Comparison of ENCODE assay signal across 20 cellular contexts in genomic region chr9:110801426-110801825, GRCh38.
"Had no signal": no experiment of that assay in that cellular context is flagged by ENCODE, and none has a peak within 500 bp of the region (broad histone marks: within the 10 kb centered on the region; RNA-seq: fewer than 3 reads in every experiment).

No MANE protein-coding gene starts in this region.

- H3K36me3 Mint-ChIP-seq: activated naive CD4-positive, alpha-beta T cell treated with anti-CD3 and anti-CD28 coated beads, Interleukin-2, amount 10 ng/mL, durations not matched to agents 7 days and 5 days; stimulated activated memory B cell treated with anti-CD40 and anti-IgM and Interleukin-4, amounts not matched to agents 10 μg/mL and 1 μg/mL and 100 μg/mL, for 72 hours had no signal

- H3K27me3 Mint-ChIP-seq: activated CD4-positive, alpha-beta T cell treated with anti-CD3 and anti-CD28 coated beads, Interleukin-2, amount 10 ng/mL, durations not matched to agents 24 days and 14 days; activated naive CD4-positive, alpha-beta T cell treated with anti-CD3 and anti-CD28 coated beads, Interleukin-2, amount 10 ng/mL, durations not matched to agents 7 days and 5 days; activated T-helper 17 cell treated with anti-CD3 and anti-CD28 coated beads, Interleukin-2, amount 50 U/mL, for 72 hours; naive thymus-derived CD4-positive, alpha-beta T cell; progenitor cell of endocrine pancreas; stimulated activated memory B cell treated with anti-CD40 and anti-IgM and Interleukin-4, amounts not matched to agents 10 μg/mL and 1 μg/mL and 100 μg/mL, for 72 hours had no signal

- H3K27me3 ChIP-seq: adrenal gland, tibial nerve, vagina had no signal

- ATAC-seq: activated T-helper 17 cell treated with anti-CD3 and anti-CD28 coated beads, Interleukin-2, amount 50 U/mL, for 72 hours; naive thymus-derived CD4-positive, alpha-beta T cell; right cardiac atrium; WTC11 had no signal

- H3K4me1 Mint-ChIP-seq: activated CD4-positive, alpha-beta T cell treated with anti-CD3 and anti-CD28 coated beads, Interleukin-2, amount 10 ng/mL, durations not matched to agents 24 days and 14 days; activated naive CD4-positive, alpha-beta T cell treated with anti-CD3 and anti-CD28 coated beads, Interleukin-2, amount 10 ng/mL, durations not matched to agents 7 days and 5 days; activated T-helper 17 cell treated with anti-CD3 and anti-CD28 coated beads, Interleukin-2, amount 50 U/mL, for 72 hours; immature natural killer cell; stimulated activated memory B cell treated with anti-CD40 and anti-IgM and Interleukin-4, amounts not matched to agents 10 μg/mL and 1 μg/mL and 100 μg/mL, for 72 hours; WTC11 had no signal

- H3K4me3 ChIP-seq: adrenal gland, lung, smooth muscle cell, tibial nerve, vagina had no signal

- H3K9me3 Mint-ChIP-seq: activated CD4-positive, alpha-beta T cell treated with anti-CD3 and anti-CD28 coated beads, Interleukin-2, amount 10 ng/mL, durations not matched to agents 24 days and 14 days; activated T-helper 17 cell treated with anti-CD3 and anti-CD28 coated beads, Interleukin-2, amount 50 U/mL, for 72 hours had no signal

- H3K27ac Mint-ChIP-seq: activated CD4-positive, alpha-beta T cell treated with anti-CD3 and anti-CD28 coated beads, Interleukin-2, amount 10 ng/mL, durations not matched to agents 24 days and 14 days; activated naive CD4-positive, alpha-beta T cell treated with anti-CD3 and anti-CD28 coated beads, Interleukin-2, amount 10 ng/mL, durations not matched to agents 7 days and 5 days; activated T-helper 17 cell treated with anti-CD3 and anti-CD28 coated beads, Interleukin-2, amount 50 U/mL, for 72 hours; immature natural killer cell; naive thymus-derived CD4-positive, alpha-beta T cell; progenitor cell of endocrine pancreas; stimulated activated memory B cell treated with anti-CD40 and anti-IgM and Interleukin-4, amounts not matched to agents 10 μg/mL and 1 μg/mL and 100 μg/mL, for 72 hours; WTC11 had no signal

- H3K9me3 ChIP-seq: adrenal gland, tibial nerve, vagina had no signal

- H3K36me3 ChIP-seq: adrenal gland, tibial nerve, vagina had no signal

- DNase-seq: activated CD4-positive, alpha-beta T cell treated with anti-CD3 and anti-CD28 coated beads, Interleukin-2, amount 10 ng/mL, durations not matched to agents 24 days and 14 days; activated CD8-positive, alpha-beta memory T cell treated with anti-CD3 and anti-CD28 coated beads for 24 hours; activated naive CD4-positive, alpha-beta T cell treated with anti-CD3 and anti-CD28 coated beads, Interleukin-2, amount 10 ng/mL, durations not matched to agents 7 days and 5 days; adrenal gland; caudate nucleus; cortex of kidney; effector memory CD4-positive, alpha-beta T cell; glutamatergic neuron; immature natural killer cell; naive thymus-derived CD4-positive, alpha-beta T cell; right cardiac atrium; T-helper 9 cell had no signal

- H3K4me3 Mint-ChIP-seq: activated CD4-positive, alpha-beta T cell treated with anti-CD3 and anti-CD28 coated beads, Interleukin-2, amount 10 ng/mL, durations not matched to agents 24 days and 14 days; activated naive CD4-positive, alpha-beta T cell treated with anti-CD3 and anti-CD28 coated beads, Interleukin-2, amount 10 ng/mL, durations not matched to agents 7 days and 5 days; activated T-helper 17 cell treated with anti-CD3 and anti-CD28 coated beads, Interleukin-2, amount 50 U/mL, for 72 hours; immature natural killer cell; naive thymus-derived CD4-positive, alpha-beta T cell; stimulated activated memory B cell treated with anti-CD40 and anti-IgM and Interleukin-4, amounts not matched to agents 10 μg/mL and 1 μg/mL and 100 μg/mL, for 72 hours; WTC11 had no signal

- H3K4me1 ChIP-seq: vagina had no signal
